ENCODE assay signal across 8 cellular contexts in genomic region chr6:166097914-166098522, GRCh38.
DNase-seq lines count a peak whose midpoint lies in the region; ATAC-seq and TF ChIP-seq lines count a peak whose summit lies in the region.

No MANE protein-coding gene starts in this region.

- no peak overlapping the region for H3K27ac ChIP-seq in coronary artery
- no peak overlapping the region for H3K27ac ChIP-seq in liver (ENCODE audit: low read depth in 1 of 2, low read length in 2 of 2)

- peak; percentile 85 for ATAC-seq in GM19468 (IDR thresholded peaks at IDR 0.05; ENCODE audit: extremely low read depth, unreplicated experiment)

- 36% methylated on average over 19 of the region's 19 CpGs for WGBS in liver

- H3K36me3 ChIP-seq in liver (ENCODE audit: control insufficient read depth in 4 of 4, insufficient read depth in 3 of 4, low read depth in 1 of 4, low read length in 3 of 4): no peaks in the 10 kb centered on the region

- H3K4me3 ChIP-seq in coronary artery: peak overlapping the region; percentile 45
- peak overlapping the region in 1 of 3 donors; percentile 23 for H3K4me3 ChIP-seq in liver (ENCODE audit: low read depth in 1 of 3, low read length in 3 of 3)

- H3K4me1 ChIP-seq in liver (ENCODE audit: control insufficient read depth in 4 of 4, insufficient read depth in 4 of 4, low read length in 3 of 4): no peaks in the 10 kb centered on the region

- H3K9ac ChIP-seq in liver (ENCODE audit: low read depth in 1 of 2, low read length in 2 of 2): no peak overlapping the region

- peak; percentile 67 to 74 for TF ChIP-seq RAD21 in liver (IDR thresholded peaks at IDR 0.05)

- TF ChIP-seq CTCF in coronary artery (IDR thresholded peaks at IDR 0.05): peak; percentile 66
- peak; percentile 71 for TF ChIP-seq CTCF in liver (IDR thresholded peaks at IDR 0.05; ENCODE audit: low read depth, low read length, missing input control)

- peaks cover 0 to 7% (median 6%) of the 10 kb centered on the region in 4 donors for H3K9me3 ChIP-seq in liver (ENCODE audit: control insufficient read depth in 4 of 4, low read length in 3 of 4)

- peak; percentile 19 for DNase-seq in COLO668 (lab: John Stamatoyannopoulos, UW; ENCODE audit: unreplicated experiment)
- DNase-seq in HuH-7.5 (ENCODE audit: low spot score): peak; percentile 33
- peak; percentile 53 for DNase-seq in activated CD4-positive, CD25-positive, alpha-beta regulatory T cell treated with anti-CD3 and anti-CD28 coated beads, Interleukin-2, amount 50 U/mL, for 72 hours
- DNase-seq in coronary artery (ENCODE audit: low spot score): no peak
- DNase-seq in stimulated activated CD4-positive, alpha-beta T cell treated with anti-CD3 and anti-CD28 coated beads, Interleukin-4, amount 100 ng/mL, for 1 hour: peak; percentile 64
- no peak for DNase-seq in cortex of kidney (lab: John Stamatoyannopoulos, UW)

- peaks cover 0 to 6% (median 3%) of the 10 kb centered on the region in 4 donors for H3K27me3 ChIP-seq in liver (ENCODE audit: control insufficient read depth in 4 of 4, insufficient read depth in 4 of 4, low read length in 3 of 4)

TF ChIP-seq in liver, 16 proteins besides CTCF, POLR2A, EP300 and RAD21:
- no peak for TF ChIP-seq FOXA2 (IDR thresholded peaks at IDR 0.05)
- no peak for TF ChIP-seq SP1 (IDR thresholded peaks at IDR 0.05)
TF ChIP-seq in liver: peak in this region for 0.

Comparison
In these comparisons a context has a peak if more than half of its experiments do, and no peak if none do; other contexts are left out.
1. DNase-seq: peak in COLO668 (single experiment), HuH-7.5 (single experiment), activated CD4-positive, CD25-positive, alpha-beta regulatory T cell treated with anti-CD3 and anti-CD28 coated beads, Interleukin-2, amount 50 U/mL, for 72 hours (single experiment) and stimulated activated CD4-positive, alpha-beta T cell treated with anti-CD3 and anti-CD28 coated beads, Interleukin-4, amount 100 ng/mL, for 1 hour (single experiment); none in coronary artery (single experiment) and cortex of kidney (single experiment).